Comparison of ENCODE assay signal across 8 cellular contexts in genomic region chr6:156828280-156828703, GRCh38. TPM values are rescaled to one million over a fixed set of nuclear protein-coding genes. Genes with fewer than 3 reads are reported as not detected.
DNase-seq lines count a peak whose midpoint lies in the region; ATAC-seq, FAIRE-seq and TF ChIP-seq lines count a peak whose summit lies in the region.

No MANE protein-coding gene starts in this region.

- no peak overlapping the region for H2AFZ ChIP-seq in osteoblast (ENCODE audit: low read length)

- no peak for FAIRE-seq in bronchial epithelial cell (lab: Jason Lieb, UNC)

- peaks cover 84% of the 10 kb centered on the region for H3K79me2 ChIP-seq in osteoblast (ENCODE audit: insufficient read depth, low read length)

- H4K20me1 ChIP-seq in osteoblast (ENCODE audit: insufficient read depth, low read length): peaks cover 35% of the 10 kb centered on the region

- H3K27ac ChIP-seq in osteoblast (ENCODE audit: low read depth, low read length): peak overlapping the region; percentile 96

- H3K4me3 ChIP-seq in bronchial epithelial cell (ENCODE audit: low read depth, low read length) (no peak overlapping the region), osteoblast (ENCODE audit: insufficient read depth, low read length) (peak overlapping the region; percentile 34)

- no peaks in the 10 kb centered on the region for H3K9me3 ChIP-seq in osteoblast (ENCODE audit: low read depth, low read length)

- peaks cover 22% of the 10 kb centered on the region for H3K4me1 ChIP-seq in osteoblast (ENCODE audit: insufficient read depth, low read length)

- TF ChIP-seq CTCF in bronchial epithelial cell (IDR thresholded peaks at IDR 0.05; ENCODE audit: insufficient read depth, low read length, severe bottlenecking) (no peak), osteoblast (IDR thresholded peaks at IDR 0.05; ENCODE audit: extremely low read depth, low read depth, low read length) (no peak)

- ATAC-seq in GM18519 (IDR thresholded peaks at IDR 0.05; ENCODE audit: low FRiP score, unreplicated experiment) (peak; percentile 44), HG03457 (IDR thresholded peaks at IDR 0.05; ENCODE audit: unreplicated experiment) (no peak)

- H3K4me2 ChIP-seq in osteoblast (ENCODE audit: insufficient read depth, low read length): peak overlapping the region; percentile 70

- DNase-seq in LoVo (ENCODE audit: low spot score): peak; percentile 24
- DNase-seq in bronchial epithelial cell (ENCODE audit: low read depth): peak; percentile 91
- DNase-seq in osteoblast (ENCODE audit: insufficient read length, low spot score, missing footprints): peak; percentile 93
- no peak for DNase-seq in germinal center (ENCODE audit: low spot score)
- no peak for DNase-seq in ureter (ENCODE audit: low spot score)
- no peak for DNase-seq in NCI-H2196 treated with DMSO at 0.1 percent for 48 hours (lab: John Stamatoyannopoulos, UW; ENCODE audit: unreplicated experiment)

- H3K27me3 ChIP-seq in bronchial epithelial cell (ENCODE audit: control insufficient read depth, insufficient read depth, low read length): no peaks in the 10 kb centered on the region
- H3K27me3 ChIP-seq in osteoblast (ENCODE audit: insufficient read depth, low read length): no peaks in the 10 kb centered on the region

- H3K36me3 ChIP-seq in bronchial epithelial cell (ENCODE audit: control insufficient read depth, insufficient read depth, low read length) (peaks cover 1% of the 10 kb centered on the region), osteoblast (ENCODE audit: insufficient read depth, low read length) (no peaks in the 10 kb centered on the region)

RNA-seq across cellular contexts. Expression of gene ARID1B, which starts 51.1 kb away (rescaled TPM):
- total RNA-seq in bronchial epithelial cell (16.3 and 27.5 TPM in 2 replicates), osteoblast (55.0 and 64.2 TPM in 2 replicates), ureter (223 TPM)

Comparison
In these comparisons a context has a peak if more than half of its experiments do, and no peak if none do; other contexts are left out.
1. DNase-seq: peak in LoVo (single experiment), bronchial epithelial cell (single experiment) and osteoblast (single experiment); none in germinal center (single experiment), ureter (single experiment) and NCI-H2196 treated with DMSO at 0.1 percent for 48 hours (single experiment).